In genomic region chr19:18156841-18157464, GRCh38 we compare ENCODE assay signal across 8 cellular contexts.
A peak's percentile ranks its signal among the peaks of the same experiment; 100 is the strongest.
DNase-seq lines count a peak whose midpoint lies in the region; ATAC-seq and TF ChIP-seq lines count a peak whose summit lies in the region.

No MANE protein-coding gene starts in this region.

- H3K27ac ChIP-seq in OCI-LY1 (ENCODE audit: low read depth, low read length, poor library complexity, severe bottlenecking) = peak overlapping the region; percentile 65
- H3K27ac ChIP-seq in muscle layer of colon (ENCODE audit: low read depth, low read length) = peak overlapping the region; percentile 84

- H3K4me1 ChIP-seq in OCI-LY1 (ENCODE audit: insufficient read depth, low read length, severe bottlenecking) (peaks cover 51% of the 10 kb centered on the region), muscle layer of colon (ENCODE audit: insufficient read depth, low read length) (peaks cover 40% of the 10 kb centered on the region)

- DNase-seq in HCEC 1CT (peak; percentile 40), epidermal melanocyte (ENCODE audit: insufficient read length, low spot score) (peak; percentile 98), islet precursor cell (no peak)
- no peak for DNase-seq in stimulated activated CD4-positive, alpha-beta T cell treated with anti-CD3 and anti-CD28 coated beads, Interleukin-4, amount 100 ng/mL, for 1 hour

- no peaks in the 10 kb centered on the region for H3F3A ChIP-seq in OCI-LY1 (ENCODE audit: insufficient read depth, low read length)

- H3K27me3 ChIP-seq in OCI-LY1 (ENCODE audit: insufficient read depth, low read length) = no peaks in the 10 kb centered on the region
- no peaks in the 10 kb centered on the region for H3K27me3 ChIP-seq in muscle layer of colon (ENCODE audit: control insufficient read depth in 1 of 2, insufficient read depth in 2 of 2, low read length in 2 of 2)

- H3K4me2 ChIP-seq in OCI-LY1 (ENCODE audit: low read length) = peak overlapping the region; percentile 14; the same call in 1 of the 2 replicates

- H3K79me2 ChIP-seq in OCI-LY1 (ENCODE audit: insufficient read depth, low read length) = no peaks in the 10 kb centered on the region

- no peak overlapping the region for H2AFZ ChIP-seq in OCI-LY1 (ENCODE audit: low read length)

- no peaks in the 10 kb centered on the region for H3K9me2 ChIP-seq in OCI-LY1 (ENCODE audit: low read depth, low read length)

- H3K9me3 ChIP-seq in OCI-LY1 (ENCODE audit: low read length) (no peaks in the 10 kb centered on the region), muscle layer of colon (ENCODE audit: low read length) (no peaks in the 10 kb centered on the region)

- H3K9ac ChIP-seq in OCI-LY1 (ENCODE audit: low read length) (no peak overlapping the region; the same call in 1 of the 2 replicates), muscle layer of colon (ENCODE audit: low read length) (no peak overlapping the region)

- peaks cover 13% of the 10 kb centered on the region; the same call in 1 of the 2 replicates for H3K36me3 ChIP-seq in OCI-LY1 (ENCODE audit: insufficient read depth, low read length)
- H3K36me3 ChIP-seq in muscle layer of colon (ENCODE audit: insufficient read depth, low read length) = peaks cover 8% of the 10 kb centered on the region

- TF ChIP-seq CTCF in OCI-LY1 (IDR thresholded peaks at IDR 0.05; ENCODE audit: low read length) = no peak

- ATAC-seq in GM21529 (IDR thresholded peaks at IDR 0.05; ENCODE audit: unreplicated experiment) (no peak), GM21367 (IDR thresholded peaks at IDR 0.05; ENCODE audit: unreplicated experiment) (no peak)

- H4K20me1 ChIP-seq in OCI-LY1 (ENCODE audit: insufficient read depth, low read length) = no peaks in the 10 kb centered on the region

- H3K4me3 ChIP-seq in OCI-LY1 (ENCODE audit: low read depth, low read length, poor library complexity, severe bottlenecking) = no peak overlapping the region
- H3K4me3 ChIP-seq in muscle layer of colon (ENCODE audit: low read depth in 1 of 2, low read length in 2 of 2) = peak overlapping the region in 1 of 2 donors; percentile 8

Comparison
In these comparisons a context has a peak if more than half of its experiments do, and no peak if none do; other contexts are left out.
1. DNase-seq: peak in HCEC 1CT (single experiment) and epidermal melanocyte (single experiment); none in stimulated activated CD4-positive, alpha-beta T cell treated with anti-CD3 and anti-CD28 coated beads, Interleukin-4, amount 100 ng/mL, for 1 hour (single experiment) and islet precursor cell (single experiment).